ENCODE assay signal across 8 cellular contexts in the genomic region with DNA sequence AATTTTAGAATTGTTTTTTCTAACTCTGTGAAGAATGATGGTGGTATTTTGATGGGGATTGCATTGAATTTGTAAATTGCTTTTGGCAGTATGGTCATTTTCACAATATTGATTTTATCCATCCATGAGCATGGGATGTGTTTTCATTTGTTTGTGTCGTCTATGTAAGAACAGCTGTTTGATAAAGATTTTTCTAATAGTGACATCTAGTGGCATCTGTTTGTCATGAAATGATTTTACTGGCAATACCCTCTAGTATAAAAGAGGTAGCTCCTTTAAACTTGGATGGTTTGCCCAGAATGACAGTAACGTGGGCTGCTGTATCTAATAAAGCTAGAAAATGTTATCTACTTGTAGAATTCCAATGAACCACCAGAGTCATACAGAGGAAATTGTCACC. TPM values are rescaled to one million over a fixed set of nuclear protein-coding genes. Genes with fewer than 3 reads are reported as not detected.
DNase-seq lines count a peak whose midpoint lies in the region; TF ChIP-seq lines count a peak whose summit lies in the region.
"Not testable (repeated sequence)": the region's sequence is repeated elsewhere in the genome, so short reads cannot be mapped to it uniquely, and the experiment has no call there.

No MANE protein-coding gene starts in this region.

- not testable (repeated sequence) for H3K4me2 ChIP-seq in mammary epithelial cell (ENCODE audit: insufficient read depth, low read depth, low read length); osteoblast (ENCODE audit: insufficient read depth, low read length)

- WGBS in mammary epithelial cell (ENCODE audit: low coverage, missing lambda C conversion rate): 0% methylated on average over 2 of the region's 2 CpGs

- POLR2A ChIA-PET in BJ (lab: Charles Lee): not testable (repeated sequence)

- intact Hi-C loops in mammary epithelial cell (cut with micrococcal nuclease): loop anchor here (1.0 to 5.0 kb wide), 3 partner anchors 209 to 375 kb away; no protein-coding TSS in a partner anchor

- H3K79me2 ChIP-seq in mammary epithelial cell (ENCODE audit: insufficient read depth, low read length); osteoblast (ENCODE audit: insufficient read depth, low read length): not testable (repeated sequence)

- H3K4me1 ChIP-seq in mammary epithelial cell (ENCODE audit: insufficient read depth, low read length); cardiac muscle cell (ENCODE audit: low read depth); osteoblast (ENCODE audit: insufficient read depth, low read length): not testable (repeated sequence)

- not testable (repeated sequence) for H4K20me1 ChIP-seq in mammary epithelial cell (ENCODE audit: insufficient read depth, low read length); osteoblast (ENCODE audit: insufficient read depth, low read length)

- H3K36me3 ChIP-seq in BJ (ENCODE audit: control insufficient read depth, insufficient read depth, low read length); mammary epithelial cell (ENCODE audit: insufficient read depth, low read length); cardiac muscle cell; osteoblast (ENCODE audit: insufficient read depth, low read length): not testable (repeated sequence)

- H3K27ac ChIP-seq in mammary epithelial cell (ENCODE audit: insufficient read depth, low read depth, low read length); cardiac muscle cell; osteoblast (ENCODE audit: low read depth, low read length): not testable (repeated sequence)

- H3K4me3 ChIP-seq in BJ (ENCODE audit: low read depth, low read length); GM12865 (ENCODE audit: low read depth, low read length); mammary epithelial cell (replicated peaks in 1 of 3; ENCODE audit: insufficient read depth in 1 of 3, low read depth in 2 of 3, low read length in 3 of 3); cardiac muscle cell; osteoblast (ENCODE audit: insufficient read depth, low read length): not testable (repeated sequence)

- dilution Hi-C loops in mammary epithelial cell (cut with HindIII; ENCODE audit: low sequenced_read_pairs): not testable (repeated sequence)

- CTCF ChIA-PET in BJ (lab: Yijun Ruan, JAX): interaction anchor here (0.7 to 1.7 kb wide), 8 partner anchors 10 to 238 kb away, joined by 3 to 5 read pairs (median 4); no protein-coding TSS in a partner anchor
- CTCF ChIA-PET in mammary epithelial cell (lab: Charles Lee; ENCODE audit: low non-redundant PET): interaction anchor here (0.5 to 1.4 kb wide), 7 partner anchors 11 to 382 kb away, joined by 3 to 7 read pairs (median 4); no protein-coding TSS in a partner anchor

- H3K9me3 ChIP-seq in mammary epithelial cell (replicated peaks; ENCODE audit: insufficient read depth, low read length); cardiac muscle cell (ENCODE audit: low read depth); osteoblast (ENCODE audit: low read depth, low read length): not testable (repeated sequence)

- not testable (repeated sequence) for H3K27me3 ChIP-seq in BJ (ENCODE audit: control insufficient read depth, insufficient read depth, low read length); mammary epithelial cell (ENCODE audit: insufficient read depth, low read length); cardiac muscle cell; osteoblast (ENCODE audit: insufficient read depth, low read length)

- H3K9ac ChIP-seq in mammary epithelial cell (ENCODE audit: insufficient read depth, low read length): not testable (repeated sequence)

- TF ChIP-seq CTCF in BJ (IDR thresholded peaks at IDR 0.05; ENCODE audit: insufficient read depth, low read depth, low read length) (0 out of 2 replicates have a peak, but pooled peaks have one; percentile 16), GM12865 (IDR thresholded peaks at IDR 0.05; ENCODE audit: insufficient read depth, low read depth, low read length, missing control alignments) (peak; percentile 20), mammary epithelial cell (conservative IDR thresholded peaks at IDR 0.05 in 1 of 2, IDR thresholded peaks at IDR 0.05 in 1 of 2; ENCODE audit: extremely low read depth in 1 of 2, insufficient read depth in 1 of 2, low read depth in 1 of 2, low read length in 2 of 2) (peak; percentile 13 to 36), cardiac muscle cell (IDR thresholded peaks at IDR 0.05; ENCODE audit: low read depth, low read length) (peak; percentile 18), osteoblast (IDR thresholded peaks at IDR 0.05; ENCODE audit: extremely low read depth, low read depth, low read length) (peak; percentile 32)

- in situ Hi-C loops in mammary epithelial cell (cut with MboI; ENCODE audit: low sequenced_read_pairs in 2 of 2): loop anchor here in 1 of 2 donors (25.0 kb wide), 1 partner anchor 355 kb away; no protein-coding TSS in a partner anchor

- H2AFZ ChIP-seq in mammary epithelial cell (ENCODE audit: low read depth, low read length); osteoblast (ENCODE audit: low read length): not testable (repeated sequence)

- not testable (repeated sequence) for BruUV-seq in mammary epithelial cell (replicated peaks; lab: Mats Ljungman, UMichigan)

- DNase-seq in BJ (ENCODE audit: low read depth); osteoblast (ENCODE audit: insufficient read length, low spot score, missing footprints): not testable (repeated sequence)
- DNase-seq in GM12865 (ENCODE audit: low read depth) (peak; percentile 45), Kasumi-1 (lab: John Stamatoyannopoulos, UW) (peak; percentile 46 to 67), NCI-H446 treated with DMSO at 0.1 percent for 48 hours (lab: John Stamatoyannopoulos, UW) (peak; percentile 3), SIG-M5 treated with dmso at 0.1 percent for 504 hours (lab: John Stamatoyannopoulos, UW; ENCODE audit: unreplicated experiment) (peak; percentile 37), mammary epithelial cell (peak; percentile 14), cardiac muscle cell (ENCODE audit: low read depth in 1 of 2, low spot score in 1 of 2) (peak; percentile 0 to 9)

RNA-seq across cellular contexts. Expression of gene LRIF1, which starts 28.6 kb away (rescaled TPM):
- polyA plus RNA-seq in BJ (2011; rRNA removed) (8.3 and 13.5 TPM in 2 replicates), mammary epithelial cell (9.8 TPM), cardiac muscle cell (11.6 and 13.8 TPM in 2 replicates)
- 5.5 and 8.3 TPM in 2 replicates for polyA minus RNA-seq in BJ (2011; rRNA and poly(A)+ RNA removed)
- total RNA-seq in mammary epithelial cell (10 to 100 TPM; 17.5 to 20.1 TPM), cardiac muscle cell (6.9 and 7.5 TPM in 2 replicates), osteoblast (10.5 and 13.6 TPM in 2 replicates)
- 9.0 TPM for polyA minus RNA-seq in mammary epithelial cell
